In genomic region chr10:61847640-61848039, GRCh38 we compare ENCODE assay signal across 1 cellular context.
TF ChIP-seq lines count a peak whose summit lies in the region.

No MANE protein-coding gene starts in this region.

TF ChIP-seq in SK-N-SH treated with all-trans-retinoic acid at 6 μM for 48 hours, 23 proteins besides CTCF, POLR2A, EP300 and RAD21 (continued from another document):
- TF ChIP-seq CREB5 (CRISPR knock-in tag; IDR thresholded peaks at IDR 0.05; ENCODE audit: low read depth) (no peak), ZNF565 (CRISPR knock-in tag; conservative IDR thresholded peaks at IDR 0.05; ENCODE audit: low read depth) (no peak), TSHZ2 (CRISPR knock-in tag; IDR thresholded peaks at IDR 0.05) (no peak), ZFP30 (CRISPR knock-in tag; IDR thresholded peaks at IDR 0.05) (no peak)
TF ChIP-seq in SK-N-SH treated with all-trans-retinoic acid at 6 μM for 48 hours: peak in this region for 0.
